Comparison of ENCODE assay signal across 8 cellular contexts in the genomic region with DNA sequence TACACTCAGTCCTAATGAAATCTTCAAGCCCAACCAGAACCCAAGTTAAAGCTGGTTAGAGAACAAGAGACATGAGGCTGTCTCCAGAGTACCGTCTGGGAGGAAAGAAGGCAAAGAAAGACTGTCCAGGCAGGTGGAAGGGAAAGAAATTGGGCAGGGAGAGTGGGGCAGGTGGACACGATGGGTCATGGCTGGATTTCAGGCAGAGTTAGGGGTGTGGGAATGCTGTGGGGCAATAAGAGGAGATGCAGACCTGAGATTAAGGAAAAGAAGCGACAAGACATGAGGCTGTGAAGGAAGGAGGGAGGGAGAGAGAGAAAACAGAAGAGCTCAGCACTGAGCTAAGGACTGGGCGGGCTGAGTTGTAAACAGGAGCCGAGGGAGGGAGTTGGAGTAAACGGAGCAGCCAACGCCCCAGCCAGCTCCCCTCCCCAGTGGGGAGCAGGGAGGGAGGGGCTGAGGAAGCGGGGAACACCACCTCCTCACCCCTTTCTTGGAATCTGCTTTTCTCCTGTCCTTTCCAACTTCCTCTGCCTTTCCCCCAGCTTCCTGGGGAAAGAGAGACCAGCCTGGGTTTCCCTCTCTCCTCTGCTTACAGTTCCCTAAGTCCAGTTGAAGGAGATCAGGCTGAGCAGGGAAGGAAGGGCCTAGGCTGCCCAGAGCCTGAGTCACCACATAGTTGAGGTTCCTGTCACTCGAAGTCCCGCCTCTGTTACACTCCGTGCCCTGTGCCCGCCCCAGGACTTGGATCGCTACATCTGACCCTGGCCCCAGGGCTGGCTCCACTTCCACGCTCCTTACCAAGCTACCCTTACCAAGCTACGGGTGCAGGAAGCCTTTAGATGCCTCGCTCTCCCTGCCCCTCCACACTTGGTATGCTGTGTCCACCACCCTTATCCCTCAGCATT. TPM values are rescaled to one million over a fixed set of nuclear protein-coding genes. Genes with fewer than 3 reads are reported as not detected.
DNase-seq lines count a peak whose midpoint lies in the region; ATAC-seq and TF ChIP-seq lines count a peak whose summit lies in the region.

No MANE protein-coding gene starts in this region.

- peaks cover 31% of the 10 kb centered on the region for H3K36me3 Mint-ChIP-seq in activated naive CD8-positive, alpha-beta T cell treated with anti-CD3 and anti-CD28 coated beads, Interleukin-2, amount 50 U/mL, for 24 hours (ENCODE audit: low read depth)

- H3K4me1 ChIP-seq in Panc1 (ENCODE audit: control insufficient read depth, insufficient read depth, low read length) (peaks cover 88% of the 10 kb centered on the region), cardiac muscle cell (ENCODE audit: low read depth) (peaks cover 25% of the 10 kb centered on the region), prostate gland (replicated peaks) (peaks cover 61% of the 10 kb centered on the region)

- peak overlapping the region; percentile 96 for H3K27ac Mint-ChIP-seq in activated naive CD8-positive, alpha-beta T cell treated with anti-CD3 and anti-CD28 coated beads, Interleukin-2, amount 50 U/mL, for 24 hours

- CTCF ChIA-PET in Panc1 (lab: Charles Lee) = interaction anchor here (1.0 to 2.3 kb wide), 2 partner anchors 10 to 159 kb away, joined by 3 to 13 read pairs; no protein-coding TSS in a partner anchor

- in situ Hi-C loops in Panc1 (cut with HindIII; ENCODE audit: low pct_unique_long_range_greater_than_20kb, low sequenced_read_pairs) = no loop called here

- no peaks in the 10 kb centered on the region for H3K27me3 ChIP-seq in Panc1 (ENCODE audit: control insufficient read depth, insufficient read depth, low read length)
- no peaks in the 10 kb centered on the region for H3K27me3 ChIP-seq in cardiac muscle cell
- H3K27me3 ChIP-seq in prostate gland (replicated peaks; ENCODE audit: insufficient read depth) = no peaks in the 10 kb centered on the region

- 3% methylated on average over 15 of the region's 16 CpGs for WGBS in prostate gland

- H3K36me3 ChIP-seq in Panc1 (ENCODE audit: control insufficient read depth, insufficient read depth, low read length) (no peaks in the 10 kb centered on the region; the same call in 1 of the 2 replicates), cardiac muscle cell (no peaks in the 10 kb centered on the region), prostate gland (no peaks in the 10 kb centered on the region)

- POLR2A ChIA-PET in Panc1 (lab: Charles Lee) = interaction anchor here (0.5 to 1.4 kb wide), 8 partner anchors 10 to 176 kb away, joined by 3 to 8 read pairs (median 4); no protein-coding TSS in a partner anchor

- intact Hi-C loops in Panc1 (cut with micrococcal nuclease; ENCODE audit: unreplicated experiment) (no loop called here), prostate gland (cut with DNase I) (no loop called here)

- DNase-seq in GOT3 (lab: John Stamatoyannopoulos, UW) (peak; percentile 73), Panc1 (ENCODE audit: low read depth, low spot score) (peak; percentile 87), cardiac muscle cell (ENCODE audit: low read depth in 1 of 2, low spot score in 1 of 2) (peak; percentile 64 to 93), prostate gland (ENCODE audit: low spot score) (peak; percentile 91), COLO668 (lab: John Stamatoyannopoulos, UW; ENCODE audit: unreplicated experiment) (no peak), cerebellar nuclear complex (lab: John Stamatoyannopoulos, UW) (no peak)
- DNase-seq in activated naive CD8-positive, alpha-beta T cell treated with anti-CD3 and anti-CD28 coated beads, Interleukin-2, amount 50 U/mL, for 24 hours = no peak

- peaks cover 8% of the 10 kb centered on the region for H3K27me3 Mint-ChIP-seq in activated naive CD8-positive, alpha-beta T cell treated with anti-CD3 and anti-CD28 coated beads, Interleukin-2, amount 50 U/mL, for 24 hours

- H3K9me3 Mint-ChIP-seq in activated naive CD8-positive, alpha-beta T cell treated with anti-CD3 and anti-CD28 coated beads, Interleukin-2, amount 50 U/mL, for 24 hours = no peaks in the 10 kb centered on the region

- H3K9me3 ChIP-seq in Panc1 (ENCODE audit: control insufficient read depth, insufficient read depth, low read depth, low read length) (no peaks in the 10 kb centered on the region), cardiac muscle cell (ENCODE audit: low read depth) (no peaks in the 10 kb centered on the region), prostate gland (no peaks in the 10 kb centered on the region)

- peaks cover 94% of the 10 kb centered on the region for H3K4me1 Mint-ChIP-seq in activated naive CD8-positive, alpha-beta T cell treated with anti-CD3 and anti-CD28 coated beads, Interleukin-2, amount 50 U/mL, for 24 hours

- H3K27ac ChIP-seq in Panc1 (ENCODE audit: low read length) (peak overlapping the region; percentile 94), cardiac muscle cell (peak overlapping the region; percentile 90), prostate gland (peak overlapping the region; percentile 91 to 93)

- TF ChIP-seq POLR2A in prostate gland (IDR thresholded peaks at IDR 0.05) = peak; percentile 32

- BruUV-seq in Panc1 (replicated peaks; lab: Mats Ljungman, UMichigan) = TSS peak; percentile 81

- H3K4me3 ChIP-seq in Panc1 (ENCODE audit: low read depth in 2 of 2, low read length in 2 of 2) = peak overlapping the region; percentile 5 to 47; a peak in 3 of 4 replicates
- no peak overlapping the region for H3K4me3 ChIP-seq in cardiac muscle cell
- peak overlapping the region in 1 of 2 donors; percentile 13 for H3K4me3 ChIP-seq in prostate gland

- H3K4me3 Mint-ChIP-seq in activated naive CD8-positive, alpha-beta T cell treated with anti-CD3 and anti-CD28 coated beads, Interleukin-2, amount 50 U/mL, for 24 hours = peak overlapping the region; percentile 75

- no peak for TF ChIP-seq CTCF in Panc1 (IDR thresholded peaks at IDR 0.05)
- TF ChIP-seq CTCF in cardiac muscle cell (IDR thresholded peaks at IDR 0.05; ENCODE audit: low read depth, low read length) = no peak
- TF ChIP-seq CTCF in prostate gland (IDR thresholded peaks at IDR 0.05) = no peak

- ATAC-seq in Panc1 = peak; percentile 83
- no peak for ATAC-seq in activated naive CD8-positive, alpha-beta T cell treated with anti-CD3 and anti-CD28 coated beads, Interleukin-2, amount 50 U/mL, for 24 hours
- ATAC-seq in GM21619 (IDR thresholded peaks at IDR 0.05; ENCODE audit: unreplicated experiment) = no peak

RNA-seq across cellular contexts. Expression of gene AHNAK, which starts 6.6 kb away (rescaled TPM):
- total RNA-seq in Panc1 (2021; ENCODE audit: unreplicated experiment) (844 TPM), cardiac muscle cell (50.1 and 77.1 TPM in 2 replicates), prostate gland (100 to 1,000 TPM; 367 to 434 TPM)
- 355 TPM for polyA plus RNA-seq in Panc1 (2012; ENCODE audit: insufficient read length)
- polyA plus RNA-seq in cardiac muscle cell = 10.9 and 13.4 TPM in 2 replicates

RNA-seq across cellular contexts. Expression of gene EEF1G, which starts 20.5 kb away (rescaled TPM):
- 1,119 TPM for total RNA-seq in Panc1 (2021; ENCODE audit: unreplicated experiment)
- 1,553 TPM for polyA plus RNA-seq in Panc1 (2012; ENCODE audit: insufficient read length)
- 1,990 and 2,091 TPM in 2 replicates for total RNA-seq in cardiac muscle cell
- polyA plus RNA-seq in cardiac muscle cell = 769 and 853 TPM in 2 replicates
- 1,000 to 10,000 TPM; 1,254 to 2,389 TPM for total RNA-seq in prostate gland

RNA-seq across cellular contexts. Expression of gene TUT1, which starts 38.1 kb away (rescaled TPM):
- total RNA-seq in Panc1 (2021; ENCODE audit: unreplicated experiment) (19.9 TPM), cardiac muscle cell (14.9 and 29.1 TPM in 2 replicates), prostate gland (10 to 100 TPM; 26.6 to 30.6 TPM)
- polyA plus RNA-seq in Panc1 (2012; ENCODE audit: insufficient read length) = 21.9 TPM
- 18.7 and 32.1 TPM in 2 replicates for polyA plus RNA-seq in cardiac muscle cell

RNA-seq across cellular contexts. Expression of gene MTA2, which starts 48.5 kb away (rescaled TPM):
- total RNA-seq in Panc1 (2021; ENCODE audit: unreplicated experiment) (163 TPM), cardiac muscle cell (101 and 108 TPM in 2 replicates), prostate gland (100 to 1,000 TPM in 1 of 2 donors, 10 to 100 TPM in 1; 96.5 to 110 TPM)
- 129 TPM for polyA plus RNA-seq in Panc1 (2012; ENCODE audit: insufficient read length)
- polyA plus RNA-seq in cardiac muscle cell = 22.9 and 31.9 TPM in 2 replicates

RNA-seq across cellular contexts. Expression of gene EML3, which starts 59.4 kb away (rescaled TPM):
- total RNA-seq in Panc1 (2021; ENCODE audit: unreplicated experiment) (88.8 TPM), cardiac muscle cell (21.1 and 42.8 TPM in 2 replicates), prostate gland (10 to 100 TPM; 50.2 to 80.1 TPM)
- polyA plus RNA-seq in Panc1 (2012; ENCODE audit: insufficient read length) = 77.9 TPM
- 32.0 and 38.4 TPM in 2 replicates for polyA plus RNA-seq in cardiac muscle cell

Comparison
In these comparisons a context has a peak if more than half of its experiments do, and no peak if none do; other contexts are left out.
1. DNase-seq: peak in GOT3 (single experiment), Panc1 (single experiment), cardiac muscle cell (2 of 2) and prostate gland (single experiment); none in activated naive CD8-positive, alpha-beta T cell treated with anti-CD3 and anti-CD28 coated beads, Interleukin-2, amount 50 U/mL, for 24 hours (single experiment), COLO668 (single experiment) and cerebellar nuclear complex (0 of 2).
2. Peak in every context shown above with its lines, with median percentiles within 50 percentile points of each other: H3K27ac ChIP-seq.